ENCODE assay signal across 1 cellular context in the genomic region with DNA sequence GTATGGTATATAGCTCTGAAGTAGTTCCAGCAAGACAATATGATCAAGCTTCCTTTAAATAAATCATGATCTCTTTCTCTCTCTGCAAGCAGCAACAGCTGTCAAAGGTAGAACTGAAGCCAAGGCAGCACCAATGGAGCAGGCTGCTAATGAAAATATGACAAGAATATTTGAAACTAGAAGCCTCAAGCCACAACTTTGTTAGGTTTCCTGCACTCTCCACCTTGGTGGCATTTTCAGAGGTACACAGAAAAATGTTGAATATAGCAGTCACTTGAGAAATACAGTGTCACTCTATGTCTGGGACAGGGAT.
TF ChIP-seq lines count a peak whose summit lies in the region.

No MANE protein-coding gene starts in this region.

TF ChIP-seq in HepG2, 621 proteins besides CTCF, POLR2A, EP300 and RAD21:
- TF ChIP-seq HOXA9 (CRISPR knock-in tag; IDR thresholded peaks at IDR 0.05; ENCODE audit: borderline replicate concordance) (0 out of 2 replicates have a peak, but pooled peaks have one; percentile 52), ZNF841 (CRISPR knock-in tag; IDR thresholded peaks at IDR 0.05; ENCODE audit: borderline replicate concordance) (0 out of 2 replicates have a peak, but pooled peaks have one; percentile 5)
- TF ChIP-seq, protein P1, sequence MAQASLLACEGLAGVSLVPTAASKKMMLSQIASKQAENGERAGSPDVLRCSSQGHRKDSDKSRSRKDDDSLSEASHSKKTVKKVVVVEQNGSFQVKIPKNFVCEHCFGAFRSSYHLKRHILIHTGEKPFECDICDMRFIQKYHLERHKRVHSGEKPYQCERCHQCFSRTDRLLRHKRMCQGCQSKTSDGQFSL (CRISPR knock-in tag; IDR thresholded peaks at IDR 0.05) = no peak
